Comparison of ENCODE assay signal across 25 cellular contexts in the genomic region with DNA sequence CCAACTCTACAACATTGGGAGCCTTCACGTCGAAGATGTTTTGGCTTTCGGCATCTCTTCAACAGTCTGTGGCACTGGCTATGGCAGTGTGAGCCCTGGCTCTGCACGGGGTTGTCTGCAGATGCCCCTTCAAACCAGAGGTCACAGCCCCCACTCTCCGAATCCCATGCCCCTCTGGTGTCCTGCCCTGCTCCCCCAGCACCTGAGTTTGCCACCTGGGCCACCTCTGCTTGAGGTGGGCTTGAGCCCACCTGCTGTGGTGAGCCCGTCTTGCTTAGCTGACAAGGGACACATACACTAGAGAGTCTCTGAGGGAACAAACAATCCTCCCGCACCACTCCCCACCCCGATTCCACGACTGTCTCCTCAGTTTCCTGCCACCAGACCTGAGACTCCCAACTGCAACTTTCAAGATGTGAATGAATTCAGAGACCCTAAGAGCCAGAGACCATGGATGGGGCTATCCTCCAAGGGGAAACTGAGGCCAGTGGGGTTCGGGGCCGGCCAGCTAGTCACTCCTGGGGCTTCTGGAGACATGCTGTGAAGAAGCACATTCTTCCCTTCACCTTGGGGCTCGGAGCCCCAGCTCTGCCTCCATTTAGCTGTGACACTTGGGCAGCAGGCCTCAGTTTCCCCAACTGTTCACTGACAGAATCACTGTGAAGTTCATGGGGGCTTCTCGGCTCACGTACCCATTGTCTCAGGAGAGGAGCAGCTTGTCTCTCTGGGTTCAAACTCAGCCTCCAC. TPM values are rescaled to one million over a fixed set of nuclear protein-coding genes. Genes with fewer than 3 reads are reported as not detected.
A peak's percentile ranks its signal among the peaks of the same experiment; 100 is the strongest.
DNase-seq lines count a peak whose midpoint lies in the region; ATAC-seq and TF ChIP-seq lines count a peak whose summit lies in the region.
"Had no signal": no experiment of that assay in that cellular context is flagged by ENCODE, and none has a peak within 500 bp of the region (broad histone marks: within the 10 kb centered on the region; RNA-seq: fewer than 3 reads in every experiment).

No MANE protein-coding gene starts in this region.

- no peaks in the 10 kb centered on the region for H3K36me3 Mint-ChIP-seq in natural killer cell
- no peaks in the 10 kb centered on the region for H3K36me3 Mint-ChIP-seq in natural killer cell treated with Interleukin-12 subunit alpha and Interleukin-12 subunit beta and Interleukin-15 and Interleukin-18, amount 100 ng/mL, for 72 hours
- no peaks in the 10 kb centered on the region for H3K36me3 Mint-ChIP-seq in brain
- no peaks in the 10 kb centered on the region for H3K36me3 Mint-ChIP-seq in memory B cell
- H3K36me3 Mint-ChIP-seq: type B pancreatic cell had no signal

- DNase-seq in natural killer cell (no peak), memory B cell (ENCODE audit: low spot score in 2 of 2) (no peak), KG1 (lab: John Stamatoyannopoulos, UW) (no peak)
- no peak for DNase-seq in natural killer cell treated with Interleukin-12 subunit alpha and Interleukin-12 subunit beta and Interleukin-15 and Interleukin-18, amount 100 ng/mL, for 72 hours (ENCODE audit: low spot score)
- DNase-seq in stimulated activated CD4-positive, alpha-beta T cell treated with anti-CD3 and anti-CD28 coated beads, Interleukin-1b, Interleukin-23, amount 100 ng/mL, for 48 hours = no peak
- DNase-seq: activated naive CD4-positive, alpha-beta T cell; amniotic stem cell; EL; gastrocnemius medialis; hypothalamus; midbrain; MM.1S; NCI-H1417; NCI-H2081; NCI-H446; NCI-H774; pancreas; stimulated activated CD4-positive, alpha-beta T cell treated with anti-CD3 and anti-CD28 coated beads, Interleukin-4, amount 100 ng/mL, for 1 hour; T-helper 17 cell had no signal

- H3K4me3 Mint-ChIP-seq in natural killer cell (peak overlapping the region; percentile 86), brain (peak overlapping the region in 1 of 5 experiments; percentile 70), memory B cell (peak overlapping the region; percentile 78)
- no peak overlapping the region for H3K4me3 Mint-ChIP-seq in natural killer cell treated with Interleukin-12 subunit alpha and Interleukin-12 subunit beta and Interleukin-15 and Interleukin-18, amount 100 ng/mL, for 72 hours

- no peak overlapping the region for H3K27ac Mint-ChIP-seq in natural killer cell
- no peak overlapping the region for H3K27ac Mint-ChIP-seq in natural killer cell treated with Interleukin-12 subunit alpha and Interleukin-12 subunit beta and Interleukin-15 and Interleukin-18, amount 100 ng/mL, for 72 hours
- H3K27ac Mint-ChIP-seq in brain = peak overlapping the region in 3 of 5 experiments; percentile 95 to 99 (median 95)
- H3K27ac Mint-ChIP-seq in memory B cell = no peak overlapping the region

- no peaks in the 10 kb centered on the region for H3K9me3 Mint-ChIP-seq in natural killer cell
- H3K9me3 Mint-ChIP-seq in natural killer cell treated with Interleukin-12 subunit alpha and Interleukin-12 subunit beta and Interleukin-15 and Interleukin-18, amount 100 ng/mL, for 72 hours = no peaks in the 10 kb centered on the region
- peaks cover 0 to 6% (median 0%) of the 10 kb centered on the region in 5 experiments for H3K9me3 Mint-ChIP-seq in brain
- no peaks in the 10 kb centered on the region for H3K9me3 Mint-ChIP-seq in memory B cell
- H3K9me3 Mint-ChIP-seq: nephron, type B pancreatic cell had no signal

- H3K4me1 Mint-ChIP-seq in natural killer cell (peaks cover 6 to 15% of the 10 kb centered on the region in 2 donors), brain (peaks cover 82% of the 10 kb centered on the region), memory B cell (peaks cover 12% of the 10 kb centered on the region)
- peaks cover 7 to 11% of the 10 kb centered on the region in 2 donors for H3K4me1 Mint-ChIP-seq in natural killer cell treated with Interleukin-12 subunit alpha and Interleukin-12 subunit beta and Interleukin-15 and Interleukin-18, amount 100 ng/mL, for 72 hours (ENCODE audit: low read depth in 2 of 2)

- ATAC-seq in natural killer cell = no peak
- no peak for ATAC-seq in natural killer cell treated with Interleukin-12 subunit alpha and Interleukin-12 subunit beta and Interleukin-15 and Interleukin-18, amount 100 ng/mL, for 72 hours
- ATAC-seq in memory B cell (ENCODE audit: low read depth) = no peak
- ATAC-seq in HG02870 (IDR thresholded peaks at IDR 0.05; ENCODE audit: unreplicated experiment) = no peak
- ATAC-seq: gastrocnemius medialis, GM12878, HCT116, pancreas, T-helper 17 cell had no signal

- TF ChIP-seq CTCF in natural killer cell (IDR thresholded peaks at IDR 0.05) (no peak), brain (conservative IDR thresholded peaks at IDR 0.05) (no peak)

- intact Hi-C loops in natural killer cell (cut with micrococcal nuclease) = loop anchor here (2.0 to 5.0 kb wide), 3 partner anchors 794 to 1024 kb away; a partner anchor contains a TSS

- peaks cover 0 to 2% of the 10 kb centered on the region in 2 donors for H3K27me3 Mint-ChIP-seq in natural killer cell (ENCODE audit: low read depth in 2 of 2)
- no peaks in the 10 kb centered on the region for H3K27me3 Mint-ChIP-seq in natural killer cell treated with Interleukin-12 subunit alpha and Interleukin-12 subunit beta and Interleukin-15 and Interleukin-18, amount 100 ng/mL, for 72 hours
- H3K27me3 Mint-ChIP-seq in brain = no peaks in the 10 kb centered on the region
- peaks cover 4% of the 10 kb centered on the region for H3K27me3 Mint-ChIP-seq in memory B cell

RNA-seq across cellular contexts. Expression of a gene that starts 44.6 kb away (rescaled TPM):
- 10 to 100 TPM; 15.4 to 22.7 (median 22.1) TPM for total RNA-seq in natural killer cell
- total RNA-seq in natural killer cell treated with Interleukin-12 subunit alpha and Interleukin-12 subunit beta and Interleukin-15 and Interleukin-18, amount 100 ng/mL, for 72 hours = 10 to 100 TPM; 29.4 to 54.9 TPM
- 19.0 TPM for polyA plus RNA-seq in brain (ENCODE audit: insufficient read depth, low read depth, low replicate concordance)

RNA-seq across cellular contexts. Expression of a gene that starts 52.3 kb away (rescaled TPM):
- 10 to 100 TPM; 18.8 to 21.4 (median 20.4) TPM for total RNA-seq in natural killer cell
- 100 to 1,000 TPM in 1 of 2 donors, 10 to 100 TPM in 1; 99.5 to 202 TPM for total RNA-seq in natural killer cell treated with Interleukin-12 subunit alpha and Interleukin-12 subunit beta and Interleukin-15 and Interleukin-18, amount 100 ng/mL, for 72 hours
- 114 TPM for polyA plus RNA-seq in brain (ENCODE audit: insufficient read depth, low read depth, low replicate concordance)

Comparison
In these comparisons a context has a peak if more than half of its experiments do, and no peak if none do; other contexts are left out.
1. RNA of a gene that starts 52.3 kb away (total RNA-seq): 99.5 to 202 TPM in natural killer cell treated with Interleukin-12 subunit alpha and Interleukin-12 subunit beta and Interleukin-15 and Interleukin-18, amount 100 ng/mL, for 72 hours; 18.8 to 21.4 TPM in natural killer cell; every median in the first group is over 4 times any median in the second.
2. H3K27ac Mint-ChIP-seq: peak in brain (3 of 5); none in natural killer cell (0 of 2), natural killer cell treated with Interleukin-12 subunit alpha and Interleukin-12 subunit beta and Interleukin-15 and Interleukin-18, amount 100 ng/mL, for 72 hours (0 of 2) and memory B cell (single experiment).